In the genomic region with DNA sequence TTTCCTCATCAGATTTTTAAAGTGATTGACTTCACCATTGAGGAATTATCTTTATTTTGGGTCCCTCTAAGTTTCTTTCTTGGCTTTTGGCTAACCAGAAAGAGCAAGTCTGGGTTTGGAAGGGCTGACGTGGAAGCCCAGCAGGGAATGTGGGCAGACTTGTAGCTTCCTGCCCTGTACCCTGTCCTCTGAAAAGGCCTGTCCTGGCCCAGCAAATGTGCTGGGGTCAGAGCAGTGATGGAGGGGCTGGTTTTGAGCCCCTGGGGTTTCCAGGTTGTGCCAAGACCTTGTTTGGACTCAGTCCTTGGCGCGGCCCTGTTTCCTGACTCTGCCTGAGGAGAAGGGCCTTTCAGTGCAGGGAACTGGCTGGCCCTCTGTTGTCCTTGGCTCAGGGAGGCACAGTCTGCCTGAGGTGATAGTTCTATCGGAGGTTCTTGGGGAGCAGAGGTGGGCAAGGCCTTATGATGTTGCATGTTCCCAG, we compare ENCODE assay signal across 13 cellular contexts.
DNase-seq lines count a peak whose midpoint lies in the region; ATAC-seq and TF ChIP-seq lines count a peak whose summit lies in the region.
"Had no signal": no experiment of that assay in that cellular context is flagged by ENCODE, and none has a peak within 500 bp of the region (broad histone marks: within the 10 kb centered on the region; RNA-seq: fewer than 3 reads in every experiment).

No MANE protein-coding gene starts in this region.

- no peak for TF ChIP-seq EP300 in suprapubic skin (IDR thresholded peaks at IDR 0.05)

- POLR2A ChIA-PET in RWPE1 (lab: Yijun Ruan, JAX; ENCODE audit: low non-redundant PET), result no interaction called here

- DNase-seq in RWPE1 (ENCODE audit: low spot score) (no peak), coronary artery (ENCODE audit: low spot score) (no peak), islet precursor cell (peak; percentile 35), suprapubic skin (ENCODE audit: low spot score in 2 of 2) (no peak), NCI-H1694 (lab: John Stamatoyannopoulos, UW) (no peak), kidney tubule cell (ENCODE audit: low spot score) (no peak)
- DNase-seq: activated CD8-positive, alpha-beta T cell treated with anti-CD3 and anti-CD28 coated beads, Interleukin-2, amount 10 ng/mL, durations not matched to agents 7 days and 5 days; activated naive CD4-positive, alpha-beta T cell treated with Interleukin-2 at 50 U/mL for 16 hours; CD4-positive, alpha-beta T cell; cortex of kidney; stimulated activated CD4-positive, alpha-beta T cell treated with anti-CD3 and anti-CD28 coated beads, Interleukin-4, amount 100 ng/mL, for 24 hours; stimulated activated naive CD8-positive, alpha-beta T cell treated with anti-CD3 and anti-CD28 coated beads, Interleukin-15, Interleukin-2, amounts not matched to agents 100 U/mL and 50 U/mL, for 24 hours had no signal

- CTCF ChIA-PET in RWPE1 (lab: Yijun Ruan, JAX), result interaction anchor here (0.6 kb wide), 1 partner anchor 35 kb away, joined by 4 read pairs; no protein-coding TSS in a partner anchor

- ATAC-seq in HG02623 (IDR thresholded peaks at IDR 0.05; ENCODE audit: unreplicated experiment), result no peak
- ATAC-seq: activated CD8-positive, alpha-beta T cell treated with anti-CD3 and anti-CD28 coated beads, Interleukin-2, amount 10 ng/mL, durations not matched to agents 7 days and 5 days; stimulated activated naive CD8-positive, alpha-beta T cell treated with anti-CD3 and anti-CD28 coated beads, Interleukin-15, Interleukin-2, amounts not matched to agents 100 U/mL and 50 U/mL, for 24 hours had no signal

- peaks cover 4% of the 10 kb centered on the region for H3K36me3 ChIP-seq in suprapubic skin

- no peak overlapping the region for H3K4me3 ChIP-seq in coronary artery
- H3K4me3 ChIP-seq in suprapubic skin, result no peak overlapping the region

- TF ChIP-seq POLR2A in suprapubic skin (IDR thresholded peaks at IDR 0.05), result no peak

- H3K27ac ChIP-seq in RWPE1, result peak overlapping the region; percentile 95
- H3K27ac ChIP-seq in coronary artery, result peak overlapping the region; percentile 81 to 84
- H3K27ac ChIP-seq in suprapubic skin, result peak overlapping the region; percentile 39

- H3K27me3 ChIP-seq in suprapubic skin, result no peaks in the 10 kb centered on the region

- TF ChIP-seq CTCF in RWPE1 (conservative IDR thresholded peaks at IDR 0.05; ENCODE audit: low read depth) (no peak), coronary artery (IDR thresholded peaks at IDR 0.05) (no peak), suprapubic skin (IDR thresholded peaks at IDR 0.05) (no peak)

- H3K4me1 ChIP-seq in suprapubic skin, result peaks cover 69% of the 10 kb centered on the region

- H3K9me3 ChIP-seq in suprapubic skin, result no peaks in the 10 kb centered on the region

- 55% methylated on average over 4 of the region's 4 CpGs for WGBS in suprapubic skin

Comparison
In these comparisons a context has a peak if more than half of its experiments do, and no peak if none do; other contexts are left out.
1. H3K27ac ChIP-seq: peak in every context shown above with its lines; median percentile 95 in RWPE1; 82 in coronary artery; 39 in suprapubic skin.